Comparison of ENCODE assay signal across 10 cellular contexts in genomic region chr4:69896530-69897116, GRCh38. TPM values are rescaled to one million over a fixed set of nuclear protein-coding genes. Genes with fewer than 3 reads are reported as not detected.
DNase-seq lines count a peak whose midpoint lies in the region; ATAC-seq, FAIRE-seq and TF ChIP-seq lines count a peak whose summit lies in the region.
"Had no signal": no experiment of that assay in that cellular context is flagged by ENCODE, and none has a peak within 500 bp of the region (broad histone marks: within the 10 kb centered on the region; RNA-seq: fewer than 3 reads in every experiment).

No MANE protein-coding gene starts in this region.

- H3K27me3 ChIP-seq in body of pancreas, result peaks cover 0 to 3% of the 10 kb centered on the region in 2 donors
- H3K27me3 ChIP-seq in left lung, result no peaks in the 10 kb centered on the region
- H3K27me3 ChIP-seq: gastroesophageal sphincter had no signal

- ATAC-seq in body of pancreas (no peak), left lung (no peak)
- no peak for ATAC-seq in activated T-cell treated with anti-CD3 and anti-CD28 coated beads, Interleukin-2, amount 50 U/mL, for 4 hours
- ATAC-seq: gastroesophageal sphincter had no signal

- H3K9me3 ChIP-seq in body of pancreas (no peaks in the 10 kb centered on the region), left lung (no peaks in the 10 kb centered on the region)
- H3K9me3 ChIP-seq: gastroesophageal sphincter had no signal

- no peaks in the 10 kb centered on the region for H3K36me3 Mint-ChIP-seq in activated T-cell treated with anti-CD3 and anti-CD28 coated beads, Interleukin-2, amount 50 U/mL, for 4 hours (ENCODE audit: insufficient read depth)

- no peak for TF ChIP-seq POLR2A in body of pancreas (IDR thresholded peaks at IDR 0.05)

- no peaks in the 10 kb centered on the region for H3K4me1 Mint-ChIP-seq in activated T-cell treated with anti-CD3 and anti-CD28 coated beads, Interleukin-2, amount 50 U/mL, for 4 hours (ENCODE audit: low read depth)

- H3K27ac ChIP-seq in body of pancreas, result no peak overlapping the region
- no peak overlapping the region for H3K27ac ChIP-seq in left lung
- H3K27ac ChIP-seq: gastroesophageal sphincter had no signal

- H3K4me1 ChIP-seq in body of pancreas (no peaks in the 10 kb centered on the region), left lung (no peaks in the 10 kb centered on the region)
- H3K4me1 ChIP-seq: gastroesophageal sphincter had no signal

- H3K4me3 ChIP-seq in body of pancreas (no peak overlapping the region), left lung (no peak overlapping the region)
- H3K4me3 ChIP-seq: gastroesophageal sphincter had no signal

- intact Hi-C loops in body of pancreas (cut with DNase I), result no loop called here
- intact Hi-C loops in left lung (cut with DNase I), result loop anchor here in 1 of 2 donors (10.0 kb wide), 1 partner anchor 608 kb away; no protein-coding TSS in a partner anchor

- H3K9me3 Mint-ChIP-seq in activated T-cell treated with anti-CD3 and anti-CD28 coated beads, Interleukin-2, amount 50 U/mL, for 4 hours, result no peaks in the 10 kb centered on the region
- H3K9me3 Mint-ChIP-seq: stimulated activated naive CD8-positive, alpha-beta T cell treated with anti-CD3 and anti-CD28 coated beads, Interleukin-15, Interleukin-2, amounts not matched to agents 100 ng/mL and 50 ng/mL, for 24 hours had no signal

- H3K4me3 Mint-ChIP-seq in activated T-cell treated with anti-CD3 and anti-CD28 coated beads, Interleukin-2, amount 50 U/mL, for 4 hours, result no peak overlapping the region
- H3K4me3 Mint-ChIP-seq: stimulated activated naive CD8-positive, alpha-beta T cell treated with anti-CD3 and anti-CD28 coated beads, Interleukin-15, Interleukin-2, amounts not matched to agents 100 ng/mL and 50 ng/mL, for 24 hours had no signal

- H3K36me3 ChIP-seq in body of pancreas (replicated peaks in 1 of 2; ENCODE audit: insufficient read depth in 1 of 2, low read depth in 2 of 2) (no peaks in the 10 kb centered on the region), left lung (no peaks in the 10 kb centered on the region)
- H3K36me3 ChIP-seq: gastroesophageal sphincter had no signal

- DNase-seq in COLO829 (ENCODE audit: low spot score), result peak; percentile 24
- DNase-seq in LHCN-M2 (ENCODE audit: low read depth), result peak; percentile 3
- DNase-seq in body of pancreas, result no peak
- DNase-seq in left lung, result no peak
- DNase-seq in effector CD4-positive, alpha-beta T cell, result no peak
- DNase-seq in GM19239 (ENCODE audit: insufficient read length, low spot score), result no peak
- no peak for DNase-seq in GM19238 (ENCODE audit: insufficient read length, low spot score)
- no peak for DNase-seq in activated T-cell treated with anti-CD3 and anti-CD28 coated beads, Interleukin-2, amount 50 U/mL, for 4 hours

- H3K27me3 Mint-ChIP-seq in activated T-cell treated with anti-CD3 and anti-CD28 coated beads, Interleukin-2, amount 50 U/mL, for 4 hours (ENCODE audit: low read depth), result peaks cover 11% of the 10 kb centered on the region

- peak in 6 of 7 experiments; percentile 23 to 59 (median 40) for TF ChIP-seq CTCF in body of pancreas (IDR thresholded peaks at IDR 0.05)
- TF ChIP-seq CTCF in left lung (IDR thresholded peaks at IDR 0.05), result peak; percentile 10 to 23

- FAIRE-seq in GM19239 (lab: Jason Lieb, UNC), result no peak

RNA-seq across cellular contexts. Expression of gene CSN1S1, which starts 34.2 kb away (rescaled TPM):
- total RNA-seq in LHCN-M2 (2014; rRNA removed), result not detected in 2 replicates
- polyA plus RNA-seq in LHCN-M2 (2012), result not detected
- 1 to 10 TPM in 1 of 2 donors, not detected in 1; 2.3 TPM for total RNA-seq in body of pancreas
- total RNA-seq in left lung, result not detected
- not detected for total RNA-seq in activated T-cell treated with anti-CD3 and anti-CD28 coated beads, Interleukin-2, amount 50 U/mL, for 4 hours
- total RNA-seq: gastroesophageal sphincter had no signal

RNA-seq across cellular contexts. Expression of gene SULT1E1, which starts 36.7 kb away (rescaled TPM):
- not detected in 2 replicates for total RNA-seq in LHCN-M2 (2014; rRNA removed)
- polyA plus RNA-seq in LHCN-M2 (2012), result not detected
- total RNA-seq in body of pancreas, result 1 to 10 TPM in 1 of 2 donors, not detected in 1; 1.3 TPM
- 10 to 100 TPM in 1 of 2 donors, 1 to 10 TPM in 1; 7.7 to 12.0 TPM for total RNA-seq in left lung
- total RNA-seq in activated T-cell treated with anti-CD3 and anti-CD28 coated beads, Interleukin-2, amount 50 U/mL, for 4 hours, result not detected
- total RNA-seq: gastroesophageal sphincter had no signal

Comparison
In these comparisons a context has a peak if more than half of its experiments do, and no peak if none do; other contexts are left out.
1. DNase-seq: peak in COLO829 (single experiment) and LHCN-M2 (single experiment); none in body of pancreas (0 of 4), left lung (0 of 2), effector CD4-positive, alpha-beta T cell (single experiment), GM19239 (single experiment), GM19238 (single experiment) and activated T-cell treated with anti-CD3 and anti-CD28 coated beads, Interleukin-2, amount 50 U/mL, for 4 hours (single experiment).